In the genomic region with DNA sequence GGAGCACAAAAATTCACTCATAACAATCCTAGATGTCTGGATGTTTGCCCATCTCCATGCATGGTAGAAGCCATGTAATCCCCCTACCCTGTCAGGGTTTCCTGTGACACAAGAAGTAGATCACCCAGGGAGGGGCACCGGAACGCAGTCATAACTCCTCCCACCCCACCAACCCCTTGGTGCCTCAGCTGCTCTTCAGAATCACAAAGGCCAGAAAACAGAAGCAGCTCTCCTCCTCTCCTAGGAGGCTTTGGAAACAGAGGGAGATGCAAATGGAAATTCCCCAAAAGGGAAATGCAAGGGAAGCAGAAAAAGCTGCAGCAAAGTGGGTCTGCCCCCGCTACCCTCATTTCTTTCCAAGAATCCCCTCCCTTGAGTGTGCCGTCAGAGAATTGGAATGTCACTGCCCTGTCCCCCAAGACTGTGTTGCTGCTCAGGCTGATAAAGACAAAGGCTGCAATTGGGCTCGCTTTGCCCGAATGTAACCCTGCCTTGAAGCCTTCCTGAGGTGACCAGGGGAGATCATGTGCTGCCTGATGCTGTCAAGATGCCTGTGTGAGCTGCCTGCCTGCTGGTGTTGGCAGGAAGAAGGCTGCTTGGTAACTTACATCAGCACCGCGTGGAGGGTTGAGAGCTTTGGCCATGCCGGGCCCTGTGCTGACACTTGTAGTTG, we compare ENCODE assay signal across 9 cellular contexts.
DNase-seq lines count a peak whose midpoint lies in the region; ATAC-seq and TF ChIP-seq lines count a peak whose summit lies in the region.
"Had no signal": no experiment of that assay in that cellular context is flagged by ENCODE, and none has a peak within 500 bp of the region (broad histone marks: within the 10 kb centered on the region; RNA-seq: fewer than 3 reads in every experiment).

No MANE protein-coding gene starts in this region.

- H3K27ac Mint-ChIP-seq in activated CD4-positive, alpha-beta T cell treated with anti-CD3 and anti-CD28 coated beads, Interleukin-2, amount 10 ng/mL, durations not matched to agents 7 days and 5 days, result no peak overlapping the region
- H3K27ac Mint-ChIP-seq in activated naive CD4-positive, alpha-beta T cell treated with anti-CD3 and anti-CD28 coated beads, Interleukin-2, amount 10 ng/mL, durations not matched to agents 7 days and 5 days, result no peak overlapping the region
- H3K27ac Mint-ChIP-seq: activated B cell treated with CpG ODN at 0.5 μM for 24 hours had no signal

- peak; percentile 33 for DNase-seq in activated CD4-positive, alpha-beta T cell treated with anti-CD3 and anti-CD28 coated beads for 48 hours
- no peak for DNase-seq in activated CD4-positive, alpha-beta T cell treated with anti-CD3 and anti-CD28 coated beads, Interleukin-2, amount 10 ng/mL, durations not matched to agents 7 days and 5 days
- DNase-seq in cardiac fibroblast (ENCODE audit: low read depth in 2 of 2) (peak; percentile 72 to 96), iris pigment epithelial cell (ENCODE audit: low read depth) (peak; percentile 67)
- no peak for DNase-seq in activated naive CD4-positive, alpha-beta T cell treated with anti-CD3 and anti-CD28 coated beads, Interleukin-2, amount 10 ng/mL, durations not matched to agents 7 days and 5 days
- DNase-seq: activated B cell treated with CpG ODN at 0.5 μM for 24 hours had no signal

- H3K4me3 Mint-ChIP-seq in activated CD4-positive, alpha-beta T cell treated with anti-CD3 and anti-CD28 coated beads, Interleukin-2, amount 10 ng/mL, durations not matched to agents 7 days and 5 days, result no peak overlapping the region
- no peak overlapping the region for H3K4me3 Mint-ChIP-seq in activated naive CD4-positive, alpha-beta T cell treated with anti-CD3 and anti-CD28 coated beads, Interleukin-2, amount 10 ng/mL, durations not matched to agents 7 days and 5 days
- H3K4me3 Mint-ChIP-seq: activated B cell treated with CpG ODN at 0.5 μM for 24 hours had no signal

- POLR2A ChIA-PET in activated CD4-positive, alpha-beta T cell treated with anti-CD3 and anti-CD28 coated beads, Interleukin-2, amount 10 ng/mL, durations not matched to agents 7 days and 5 days (lab: Charles Lee), result no interaction called here

- no peak overlapping the region for H3K4me3 ChIP-seq in cardiac fibroblast (replicated peaks in 1 of 2; ENCODE audit: low read depth in 2 of 2, low read length in 2 of 2)
- no peak overlapping the region for H3K4me3 ChIP-seq in skeletal muscle satellite cell (ENCODE audit: low read length)

- peaks cover 34% of the 10 kb centered on the region for H3K4me1 Mint-ChIP-seq in activated CD4-positive, alpha-beta T cell treated with anti-CD3 and anti-CD28 coated beads, Interleukin-2, amount 10 ng/mL, durations not matched to agents 7 days and 5 days
- peaks cover 31% of the 10 kb centered on the region for H3K4me1 Mint-ChIP-seq in activated naive CD4-positive, alpha-beta T cell treated with anti-CD3 and anti-CD28 coated beads, Interleukin-2, amount 10 ng/mL, durations not matched to agents 7 days and 5 days

- no peaks in the 10 kb centered on the region for H3K36me3 Mint-ChIP-seq in activated CD4-positive, alpha-beta T cell treated with anti-CD3 and anti-CD28 coated beads, Interleukin-2, amount 10 ng/mL, durations not matched to agents 7 days and 5 days (ENCODE audit: low read depth)
- no peaks in the 10 kb centered on the region for H3K36me3 Mint-ChIP-seq in activated naive CD4-positive, alpha-beta T cell treated with anti-CD3 and anti-CD28 coated beads, Interleukin-2, amount 10 ng/mL, durations not matched to agents 7 days and 5 days

- no peaks in the 10 kb centered on the region for H3K36me3 ChIP-seq in skeletal muscle satellite cell (ENCODE audit: insufficient read depth, low read length)

- H3K9me3 Mint-ChIP-seq in activated CD4-positive, alpha-beta T cell treated with anti-CD3 and anti-CD28 coated beads, Interleukin-2, amount 10 ng/mL, durations not matched to agents 7 days and 5 days, result no peaks in the 10 kb centered on the region
- H3K9me3 Mint-ChIP-seq in activated naive CD4-positive, alpha-beta T cell treated with anti-CD3 and anti-CD28 coated beads, Interleukin-2, amount 10 ng/mL, durations not matched to agents 7 days and 5 days, result no peaks in the 10 kb centered on the region
- H3K9me3 Mint-ChIP-seq: activated B cell treated with CpG ODN at 0.5 μM for 24 hours had no signal

- H3K4me2 ChIP-seq in skeletal muscle satellite cell (ENCODE audit: low read length), result peak overlapping the region; percentile 22

- H3K4me1 ChIP-seq in skeletal muscle satellite cell (ENCODE audit: control insufficient read depth, insufficient read depth, low read length), result peaks cover 21% of the 10 kb centered on the region

- no peak overlapping the region for H3K9ac ChIP-seq in skeletal muscle satellite cell (ENCODE audit: low read depth, low read length)

- CTCF ChIA-PET in activated CD4-positive, alpha-beta T cell treated with anti-CD3 and anti-CD28 coated beads, Interleukin-2, amount 10 ng/mL, durations not matched to agents 7 days and 5 days (lab: Charles Lee), result interaction anchor here (0.9 to 1.0 kb wide), 3 partner anchors 12 to 66 kb away, joined by 3 to 4 read pairs (median 3); no protein-coding TSS in a partner anchor
- CTCF ChIA-PET in activated naive CD4-positive, alpha-beta T cell treated with anti-CD3 and anti-CD28 coated beads, Interleukin-2, amount 10 ng/mL, durations not matched to agents 7 days and 5 days (lab: Charles Lee), result interaction anchor here (1.1 kb wide), 1 partner anchor 66 kb away, joined by 3 read pairs; no protein-coding TSS in a partner anchor

- ATAC-seq in HG03095 (IDR thresholded peaks at IDR 0.05; ENCODE audit: unreplicated experiment) (no peak), GM21825 (IDR thresholded peaks at IDR 0.05; ENCODE audit: unreplicated experiment) (no peak)

- no peaks in the 10 kb centered on the region for H3K27me3 ChIP-seq in skeletal muscle satellite cell (ENCODE audit: control insufficient read depth, insufficient read depth, low read length)

- no peaks in the 10 kb centered on the region for H3K9me3 ChIP-seq in skeletal muscle satellite cell (replicated peaks; ENCODE audit: low read length)

- TF ChIP-seq CTCF in cardiac fibroblast (IDR thresholded peaks at IDR 0.05; ENCODE audit: low read depth, low read length), result no peak

- peaks cover 50% of the 10 kb centered on the region for H3K27me3 Mint-ChIP-seq in activated CD4-positive, alpha-beta T cell treated with anti-CD3 and anti-CD28 coated beads, Interleukin-2, amount 10 ng/mL, durations not matched to agents 7 days and 5 days
- peaks cover 72% of the 10 kb centered on the region for H3K27me3 Mint-ChIP-seq in activated naive CD4-positive, alpha-beta T cell treated with anti-CD3 and anti-CD28 coated beads, Interleukin-2, amount 10 ng/mL, durations not matched to agents 7 days and 5 days

Comparison
In these comparisons a context has a peak if more than half of its experiments do, and no peak if none do; other contexts are left out.
1. DNase-seq: peak in activated CD4-positive, alpha-beta T cell treated with anti-CD3 and anti-CD28 coated beads for 48 hours (single experiment), cardiac fibroblast (2 of 2) and iris pigment epithelial cell (single experiment); none in activated CD4-positive, alpha-beta T cell treated with anti-CD3 and anti-CD28 coated beads, Interleukin-2, amount 10 ng/mL, durations not matched to agents 7 days and 5 days (single experiment) and activated naive CD4-positive, alpha-beta T cell treated with anti-CD3 and anti-CD28 coated beads, Interleukin-2, amount 10 ng/mL, durations not matched to agents 7 days and 5 days (single experiment).